14 cellular contexts compared by ENCODE assay signal in genomic region chrY:15926521-15926920, GRCh38.
DNase-seq lines count a peak whose midpoint lies in the region; TF ChIP-seq lines count a peak whose summit lies in the region.
"Had no signal": no experiment of that assay in that cellular context is flagged by ENCODE, and none has a peak within 500 bp of the region (broad histone marks: within the 10 kb centered on the region; RNA-seq: fewer than 3 reads in every experiment).

No MANE protein-coding gene starts in this region.

- TF ChIP-seq CTCF in BE2C (IDR thresholded peaks at IDR 0.05; ENCODE audit: low read depth, low read length): no peak

- no peaks in the 10 kb centered on the region for H3K4me1 ChIP-seq in BE2C

- in situ Hi-C loops in Caki2 (cut with HindIII; ENCODE audit: low pct_unique_long_range_greater_than_20kb, low sequenced_read_pairs): no loop called here

- no peaks in the 10 kb centered on the region for H3K27me3 ChIP-seq in BE2C

- no peaks in the 10 kb centered on the region for H3K36me3 ChIP-seq in BE2C

- DNase-seq in COR-L47 (lab: John Stamatoyannopoulos, UW): peak; percentile 68
- DNase-seq in Caki2 (ENCODE audit: low read depth): peak; percentile 62
- DNase-seq in NCI-H69 (lab: John Stamatoyannopoulos, UW): peak; percentile 92
- DNase-seq in renal cortical epithelial cell (ENCODE audit: low read depth): peak; percentile 84
- no peak for DNase-seq in NCI-H1417 (lab: John Stamatoyannopoulos, UW)
- DNase-seq in BE2C: no peak
- DNase-seq: ACHN; Calu3; CD4-positive, alpha-beta T cell; DMS79 treated with DMSO at 0.1 percent for 48 hours; GF-D8; GOT3; H7; IMR-90 had no signal

- H3K4me3 ChIP-seq in BE2C (ENCODE audit: low read depth, low read length): no peak overlapping the region

- no peaks in the 10 kb centered on the region for H3K9me3 ChIP-seq in BE2C

Comparison
In these comparisons a context has a peak if more than half of its experiments do, and no peak if none do; other contexts are left out.
1. DNase-seq: peak in COR-L47 (single experiment), Caki2 (single experiment), NCI-H69 (single experiment) and renal cortical epithelial cell (single experiment); none in NCI-H1417 (0 of 3) and BE2C (single experiment).